In genomic region chrX:72130156-72130761, GRCh38 we compare ENCODE assay signal across 16 cellular contexts. TPM values are rescaled to one million over a fixed set of nuclear protein-coding genes. Genes with fewer than 3 reads are reported as not detected.
DNase-seq lines count a peak whose midpoint lies in the region; ATAC-seq and TF ChIP-seq lines count a peak whose summit lies in the region.
"Had no signal": no experiment of that assay in that cellular context is flagged by ENCODE, and none has a peak within 500 bp of the region (broad histone marks: within the 10 kb centered on the region; RNA-seq: fewer than 3 reads in every experiment).

No MANE protein-coding gene starts in this region.

- H3K9me3 ChIP-seq in muscle layer of colon (ENCODE audit: low read length) (no peaks in the 10 kb centered on the region), vagina (no peaks in the 10 kb centered on the region), OCI-LY7 (ENCODE audit: low read length) (no peaks in the 10 kb centered on the region)

- H3K36me3 Mint-ChIP-seq in activated naive CD4-positive, alpha-beta T cell treated with anti-CD3 and anti-CD28 coated beads, Interleukin-2, amount 50 U/mL, for 24 hours, result no peaks in the 10 kb centered on the region
- H3K36me3 Mint-ChIP-seq in effector memory CD8-positive, alpha-beta T cell (ENCODE audit: insufficient read depth), result peaks cover 19% of the 10 kb centered on the region

- H3K4me2 ChIP-seq in OCI-LY7 (ENCODE audit: low read length), result no peak overlapping the region

- peak overlapping the region; percentile 7 for H3K4me3 Mint-ChIP-seq in activated naive CD4-positive, alpha-beta T cell treated with anti-CD3 and anti-CD28 coated beads, Interleukin-2, amount 50 U/mL, for 24 hours
- H3K4me3 Mint-ChIP-seq in effector memory CD8-positive, alpha-beta T cell, result peak overlapping the region; percentile 58 to 64
- H3K4me3 Mint-ChIP-seq: activated naive CD4-positive, alpha-beta T cell treated with anti-CD3 and anti-CD28 coated beads for 36 hours had no signal

- H3K27me3 Mint-ChIP-seq in activated naive CD4-positive, alpha-beta T cell treated with anti-CD3 and anti-CD28 coated beads, Interleukin-2, amount 50 U/mL, for 24 hours, result peaks cover 13% of the 10 kb centered on the region
- no peaks in the 10 kb centered on the region for H3K27me3 Mint-ChIP-seq in effector memory CD8-positive, alpha-beta T cell

- TF ChIP-seq POLR2A in vagina (IDR thresholded peaks at IDR 0.05), result no peak

- CTCF ChIA-PET in OCI-LY7 (lab: Charles Lee; ENCODE audit: unreplicated experiment), result no interaction called here

- H3K4me1 Mint-ChIP-seq in activated naive CD4-positive, alpha-beta T cell treated with anti-CD3 and anti-CD28 coated beads, Interleukin-2, amount 50 U/mL, for 24 hours, result no peaks in the 10 kb centered on the region
- peaks cover 12 to 24% of the 10 kb centered on the region in 2 donors for H3K4me1 Mint-ChIP-seq in effector memory CD8-positive, alpha-beta T cell (ENCODE audit: low read depth in 2 of 2)

- no peak for ATAC-seq in effector memory CD8-positive, alpha-beta T cell (replicated peaks)
- ATAC-seq: activated CD4-positive, CD25-positive, alpha-beta regulatory T cell treated with anti-CD3 and anti-CD28 coated beads, Interleukin-2, amount 50 U/mL, for 24 hours; foreskin keratinocyte; sciatic nerve had no signal

- peak overlapping the region in 1 of 2 donors; percentile 64 for H3K4me3 ChIP-seq in muscle layer of colon (ENCODE audit: low read depth in 1 of 2, low read length in 2 of 2)
- H3K4me3 ChIP-seq in vagina, result peak overlapping the region in 1 of 2 donors; percentile 49
- no peak overlapping the region for H3K4me3 ChIP-seq in OCI-LY7 (ENCODE audit: low read depth, low read length, poor library complexity, severe bottlenecking)

- no peak overlapping the region for H3K27ac Mint-ChIP-seq in activated naive CD4-positive, alpha-beta T cell treated with anti-CD3 and anti-CD28 coated beads, Interleukin-2, amount 50 U/mL, for 24 hours
- H3K27ac Mint-ChIP-seq in effector memory CD8-positive, alpha-beta T cell, result peak overlapping the region; percentile 63 to 65
- H3K27ac Mint-ChIP-seq: activated naive CD4-positive, alpha-beta T cell treated with anti-CD3 and anti-CD28 coated beads for 36 hours; CD4-positive, alpha-beta T cell had no signal

- intact Hi-C loops in vagina (cut with DNase I) (no loop called here), OCI-LY7 (cut with micrococcal nuclease; ENCODE audit: unreplicated experiment) (no loop called here)

- H3K9ac ChIP-seq in muscle layer of colon (ENCODE audit: low read length), result no peak overlapping the region

- H3K27ac ChIP-seq in muscle layer of colon (ENCODE audit: low read depth, low read length), result peak overlapping the region; percentile 74
- peak overlapping the region; percentile 57 for H3K27ac ChIP-seq in vagina
- H3K27ac ChIP-seq in OCI-LY7 (ENCODE audit: low read depth, low read length, poor library complexity, severe bottlenecking), result no peak overlapping the region
- H3K27ac ChIP-seq: foreskin keratinocyte had no signal

- DNase-seq in activated naive CD4-positive, alpha-beta T cell treated with Interleukin-2 at 50 U/mL for 16 hours, result no peak
- DNase-seq in effector memory CD8-positive, alpha-beta T cell, result no peak
- DNase-seq in vagina (ENCODE audit: extremely low spot score in 2 of 2) (no peak), amygdala (lab: John Stamatoyannopoulos, UW) (no peak), OCI-LY7 (ENCODE audit: low spot score) (no peak), NCI-H2081 (lab: John Stamatoyannopoulos, UW) (no peak)
- DNase-seq: activated naive CD4-positive, alpha-beta T cell treated with anti-CD3 and anti-CD28 coated beads for 36 hours; CD4-positive, alpha-beta T cell; effector memory CD4-positive, alpha-beta T cell; foreskin keratinocyte; IMR-90; T-helper 1 cell had no signal

- peaks cover 5 to 35% of the 10 kb centered on the region in 2 donors for H3K27me3 ChIP-seq in muscle layer of colon (ENCODE audit: control insufficient read depth in 1 of 2, insufficient read depth in 2 of 2, low read length in 2 of 2)
- no peaks in the 10 kb centered on the region for H3K27me3 ChIP-seq in vagina

- TF ChIP-seq CTCF in vagina (IDR thresholded peaks at IDR 0.05), result no peak
- TF ChIP-seq CTCF in OCI-LY7 (conservative IDR thresholded peaks at IDR 0.05; ENCODE audit: low read length), result no peak

- H2AFZ ChIP-seq in OCI-LY7 (ENCODE audit: low read length), result no peak overlapping the region

- no TSS peak for BruUV-seq in OCI-LY7 (replicated peaks; lab: Mats Ljungman, UMichigan)

- H3K9me2 ChIP-seq in OCI-LY7 (ENCODE audit: insufficient read depth, low read length), result no peaks in the 10 kb centered on the region

- no peaks in the 10 kb centered on the region for H3K79me2 ChIP-seq in OCI-LY7 (ENCODE audit: insufficient read depth, low read depth, low read length)

- no peaks in the 10 kb centered on the region for H4K20me1 ChIP-seq in OCI-LY7 (ENCODE audit: insufficient read depth, low read length)

- H3K36me3 ChIP-seq in muscle layer of colon (ENCODE audit: insufficient read depth, low read length), result peaks cover 13% of the 10 kb centered on the region
- H3K36me3 ChIP-seq in vagina, result no peaks in the 10 kb centered on the region
- no peaks in the 10 kb centered on the region for H3K36me3 ChIP-seq in OCI-LY7 (ENCODE audit: insufficient read depth, low read length)

- POLR2A ChIA-PET in OCI-LY7 (lab: Charles Lee), result no interaction called here

- no peaks in the 10 kb centered on the region for H3K9me3 Mint-ChIP-seq in activated naive CD4-positive, alpha-beta T cell treated with anti-CD3 and anti-CD28 coated beads, Interleukin-2, amount 50 U/mL, for 24 hours
- no peaks in the 10 kb centered on the region for H3K9me3 Mint-ChIP-seq in effector memory CD8-positive, alpha-beta T cell
- H3K9me3 Mint-ChIP-seq: activated naive CD4-positive, alpha-beta T cell treated with anti-CD3 and anti-CD28 coated beads for 36 hours; CD4-positive, alpha-beta T cell had no signal

- H3K4me1 ChIP-seq in muscle layer of colon (ENCODE audit: insufficient read depth, low read length) (peaks cover 26% of the 10 kb centered on the region), vagina (peaks cover 7% of the 10 kb centered on the region), OCI-LY7 (ENCODE audit: insufficient read depth, low read length, poor library complexity, severe bottlenecking) (no peaks in the 10 kb centered on the region)
- H3K4me1 ChIP-seq: foreskin keratinocyte had no signal

RNA-seq across cellular contexts. Expression of gene RTL5, which starts 1.5 kb away (rescaled TPM):
- total RNA-seq in vagina (4.4 TPM), OCI-LY7 (2022) (not detected in 2 replicates)
- total RNA-seq in OCI-LY7 (2014; rRNA removed; shearing (Covaris generic)), result not detected in 2 replicates

RNA-seq across cellular contexts. Expression of gene PIN4, which starts 51.3 kb away (rescaled TPM):
- total RNA-seq in vagina (12.0 TPM), OCI-LY7 (2022) (14.6 and 16.1 TPM in 2 replicates)
- total RNA-seq in OCI-LY7 (2014; rRNA removed; shearing (Covaris generic)), result 12.3 and 33.6 TPM in 2 replicates
